26 cellular contexts compared by ENCODE assay signal in the genomic region with DNA sequence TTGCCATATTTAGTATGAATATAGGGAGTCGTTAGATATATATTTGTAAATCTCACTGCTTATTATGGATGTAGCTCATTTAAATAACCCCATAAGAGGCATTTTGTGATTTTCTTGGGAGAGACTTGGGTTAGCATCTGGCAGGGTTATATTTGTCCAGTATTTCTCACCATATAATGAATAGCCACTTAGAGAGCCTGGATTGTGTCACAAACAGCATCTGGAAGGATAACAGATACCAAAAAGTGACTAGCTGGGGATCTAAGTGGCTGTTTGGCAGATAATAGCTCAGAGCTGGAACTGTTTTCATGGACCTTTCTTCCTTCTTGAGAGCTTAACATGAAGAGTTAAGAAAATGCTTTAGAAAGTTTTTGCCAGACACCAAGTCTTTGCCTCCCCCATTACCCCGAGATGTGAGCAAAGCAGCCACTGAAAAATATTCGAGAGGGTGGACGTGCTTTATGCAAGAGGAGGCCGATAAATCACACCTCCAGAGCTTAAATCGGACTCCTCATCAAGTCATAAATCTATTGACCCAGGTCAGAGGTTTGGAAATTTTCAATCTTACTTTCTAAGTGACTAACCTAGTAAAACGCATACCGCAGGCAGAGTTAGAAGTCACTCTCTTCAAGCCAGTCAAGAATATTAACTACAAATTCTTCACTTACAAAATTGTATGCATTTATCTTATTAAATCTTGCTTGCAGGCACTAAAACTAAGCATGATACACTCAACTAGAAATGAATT. TPM values are rescaled to one million over a fixed set of nuclear protein-coding genes. Genes with fewer than 3 reads are reported as not detected.
DNase-seq lines count a peak whose midpoint lies in the region; ATAC-seq and TF ChIP-seq lines count a peak whose summit lies in the region.
"Had no signal": no experiment of that assay in that cellular context is flagged by ENCODE, and none has a peak within 500 bp of the region (broad histone marks: within the 10 kb centered on the region; RNA-seq: fewer than 3 reads in every experiment).

No MANE protein-coding gene starts in this region.

- peak overlapping the region; percentile 75 for H2AFZ ChIP-seq in GM23248

- H3K36me3 Mint-ChIP-seq in activated T-helper 17 cell treated with anti-CD3 and anti-CD28 coated beads, Interleukin-2, amount 50 U/mL, for 72 hours (ENCODE audit: low read depth) = no peaks in the 10 kb centered on the region
- H3K36me3 Mint-ChIP-seq: CD8-positive, alpha-beta T cell; IgD-negative memory B cell; stimulated activated naive B cell treated with anti-CD40 and anti-IgM and Interleukin-4, amounts not matched to agents 10 μg/mL and 1 μg/mL and 100 μg/mL, for 72 hours had no signal

- 24 to 25% methylated on average over 8 of the region's 8 CpGs for WGBS in GM23248 (ENCODE audit: low coverage in 1 of 2, low lambda C conversion rate in 2 of 2, missing lambda C conversion rate in 2 of 2), 2 experiments
- 81 to 92% methylated on average over 4 to 5 of the region's 8 CpGs for WGBS in mesodermal cell (ENCODE audit: insufficient coverage in 2 of 2), 2 experiments

- in situ Hi-C loops in GM23248 (cut with MboI) = loop anchor here (10.0 kb wide), 1 partner anchor 109 kb away; no protein-coding TSS in a partner anchor

- DNase-seq in AG10803 (ENCODE audit: low read depth) (peak; percentile 14), GM23248 (no peak), DMS153 treated with DMSO at 0.1 percent for 48 hours (lab: John Stamatoyannopoulos, UW; ENCODE audit: unreplicated experiment) (no peak), nucleus accumbens (lab: John Stamatoyannopoulos, UW) (no peak), head of caudate nucleus (no peak)
- DNase-seq: activated CD4-positive, alpha-beta T cell treated with anti-CD3 and anti-CD28 coated beads for 48 hours; activated CD8-positive, alpha-beta memory T cell treated with anti-CD3 and anti-CD28 coated beads, Interleukin-2, amount 50 U/mL, for 4 hours; activated gamma-delta T cell treated with Interleukin-2 at 50 U/mL for 16 hours; CD8-positive, alpha-beta T cell; cerebellar nuclear complex; DMS79; effector memory CD8-positive, alpha-beta T cell; midbrain; MM.1S; NCI-H526 treated with DMSO at 0.1 percent for 48 hours; stimulated activated naive B cell treated with anti-CD40 and anti-IgM and Interleukin-4, amounts not matched to agents 10 μg/mL and 1 μg/mL and 100 μg/mL, for 72 hours had no signal

- H3K9me2 ChIP-seq in GM23248 (ENCODE audit: insufficient read depth) = no peaks in the 10 kb centered on the region

- H3K4me3 Mint-ChIP-seq in activated T-helper 17 cell treated with anti-CD3 and anti-CD28 coated beads, Interleukin-2, amount 50 U/mL, for 72 hours = no peak overlapping the region
- H3K4me3 Mint-ChIP-seq: CD8-positive, alpha-beta T cell; effector memory CD8-positive, alpha-beta T cell; IgD-negative memory B cell; stimulated activated naive B cell treated with anti-CD40 and anti-IgM and Interleukin-4, amounts not matched to agents 10 μg/mL and 1 μg/mL and 100 μg/mL, for 72 hours had no signal

- no peak overlapping the region for H3K9ac ChIP-seq in GM23248

- peak overlapping the region; percentile 63 for H3K4me2 ChIP-seq in GM23248 (ENCODE audit: unreplicated experiment)

- intact Hi-C loops in head of caudate nucleus (cut with DNase I) = no loop called here

- no peaks in the 10 kb centered on the region for H3K4me1 ChIP-seq in GM23248 (ENCODE audit: insufficient read depth)
- H3K4me1 ChIP-seq in mesodermal cell (ENCODE audit: control insufficient read depth, insufficient read depth, low read length, poor library complexity, severe bottlenecking) = no peaks in the 10 kb centered on the region

- no peak overlapping the region; the same call in 1 of the 2 replicates for H3K4me3 ChIP-seq in AG10803 (ENCODE audit: low read length)
- peak overlapping the region; percentile 54 for H3K4me3 ChIP-seq in GM23248
- no peak overlapping the region for H3K4me3 ChIP-seq in mesodermal cell (ENCODE audit: extremely low read depth, insufficient read depth, low read length, poor library complexity, severe bottlenecking)
- H3K4me3 ChIP-seq: tibial nerve had no signal

- H3K9me3 ChIP-seq in GM23248 (ENCODE audit: low read depth) (no peaks in the 10 kb centered on the region), mesodermal cell (ENCODE audit: control insufficient read depth, low read length) (no peaks in the 10 kb centered on the region)
- H3K9me3 ChIP-seq: tibial nerve had no signal

- H4K20me1 ChIP-seq in GM23248 (ENCODE audit: insufficient read depth) = no peaks in the 10 kb centered on the region

- H3K27me3 ChIP-seq in GM23248 (replicated peaks; ENCODE audit: insufficient read depth) = no peaks in the 10 kb centered on the region
- H3K27me3 ChIP-seq: tibial nerve had no signal

- no peaks in the 10 kb centered on the region for H3K9me3 Mint-ChIP-seq in activated T-helper 17 cell treated with anti-CD3 and anti-CD28 coated beads, Interleukin-2, amount 50 U/mL, for 72 hours
- H3K9me3 Mint-ChIP-seq: CD8-positive, alpha-beta T cell; effector memory CD8-positive, alpha-beta T cell; IgD-negative memory B cell; stimulated activated naive B cell treated with anti-CD40 and anti-IgM and Interleukin-4, amounts not matched to agents 10 μg/mL and 1 μg/mL and 100 μg/mL, for 72 hours had no signal

- no peaks in the 10 kb centered on the region for H3K79me2 ChIP-seq in GM23248 (ENCODE audit: insufficient read depth)

- H3K27me3 Mint-ChIP-seq in activated T-helper 17 cell treated with anti-CD3 and anti-CD28 coated beads, Interleukin-2, amount 50 U/mL, for 72 hours = no peaks in the 10 kb centered on the region
- H3K27me3 Mint-ChIP-seq: effector memory CD8-positive, alpha-beta T cell had no signal

- TF ChIP-seq CTCF in AG10803 (conservative IDR thresholded peaks at IDR 0.05; ENCODE audit: low read length) = no peak

- H3K4me1 Mint-ChIP-seq in activated T-helper 17 cell treated with anti-CD3 and anti-CD28 coated beads, Interleukin-2, amount 50 U/mL, for 72 hours = no peaks in the 10 kb centered on the region
- H3K4me1 Mint-ChIP-seq: IgD-negative memory B cell; stimulated activated naive B cell treated with anti-CD40 and anti-IgM and Interleukin-4, amounts not matched to agents 10 μg/mL and 1 μg/mL and 100 μg/mL, for 72 hours had no signal

- H3K27ac ChIP-seq in GM23248 = no peak overlapping the region
- peak overlapping the region; percentile 68 for H3K27ac ChIP-seq in mesodermal cell (ENCODE audit: low read depth, low read length, severe bottlenecking)
- H3K27ac ChIP-seq: tibial nerve had no signal

- H3K36me3 ChIP-seq in GM23248 (ENCODE audit: low read depth) (no peaks in the 10 kb centered on the region), mesodermal cell (ENCODE audit: control insufficient read depth, insufficient read depth, low read length) (peaks cover 20% of the 10 kb centered on the region)

- peak; percentile 69 for ATAC-seq in activated T-helper 17 cell treated with anti-CD3 and anti-CD28 coated beads, Interleukin-2, amount 50 U/mL, for 72 hours (replicated peaks)
- no peak for ATAC-seq in HG03045 (IDR thresholded peaks at IDR 0.05; ENCODE audit: unreplicated experiment)
- ATAC-seq: CD8-positive, alpha-beta T cell; Panc1; stimulated activated naive B cell treated with anti-CD40 and anti-IgM and Interleukin-4, amounts not matched to agents 10 μg/mL and 1 μg/mL and 100 μg/mL, for 72 hours had no signal

- H3K27ac Mint-ChIP-seq in activated T-helper 17 cell treated with anti-CD3 and anti-CD28 coated beads, Interleukin-2, amount 50 U/mL, for 72 hours = no peak overlapping the region
- H3K27ac Mint-ChIP-seq: CD8-positive, alpha-beta T cell; effector memory CD8-positive, alpha-beta T cell; IgD-negative memory B cell; stimulated activated naive B cell treated with anti-CD40 and anti-IgM and Interleukin-4, amounts not matched to agents 10 μg/mL and 1 μg/mL and 100 μg/mL, for 72 hours had no signal

- no peaks in the 10 kb centered on the region for H3F3A ChIP-seq in GM23248 (ENCODE audit: insufficient read depth)

RNA-seq across cellular contexts. Expression of a gene that starts 35.1 kb away (rescaled TPM):
- not detected in 2 replicates for total RNA-seq in GM23248 (2014; rRNA removed; shearing (Covaris generic))
- not detected in 2 replicates for polyA plus RNA-seq in GM23248 (2016; fragmentation: Nextera tagmentation; extraction: Ambion mirVana)
- total RNA-seq in activated T-helper 17 cell treated with anti-CD3 and anti-CD28 coated beads, Interleukin-2, amount 50 U/mL, for 72 hours = not detected
- polyA plus RNA-seq in mesodermal cell (2013, experiment 1 of 2) = not detected
- polyA plus RNA-seq in mesodermal cell (2013, experiment 2 of 2) = not detected
- total RNA-seq: CD8-positive, alpha-beta T cell; H4; renal cortical epithelial cell; tibial nerve had no signal
- polyA plus RNA-seq: AG04450, IgD-negative memory B cell, keratinocyte had no signal
